Comparison of ENCODE assay signal across 15 cellular contexts in genomic region chr3:132342183-132342582, GRCh38. TPM values are rescaled to one million over a fixed set of nuclear protein-coding genes. Genes with fewer than 3 reads are reported as not detected.
DNase-seq lines count a peak whose midpoint lies in the region; ATAC-seq and TF ChIP-seq lines count a peak whose summit lies in the region.
"Had no signal": no experiment of that assay in that cellular context is flagged by ENCODE, and none has a peak within 500 bp of the region (broad histone marks: within the 10 kb centered on the region; RNA-seq: fewer than 3 reads in every experiment).

No MANE protein-coding gene starts in this region.

- H3K4me3 ChIP-seq in right atrium auricular region: no peak overlapping the region
- no peak overlapping the region for H3K4me3 ChIP-seq in Panc1 (ENCODE audit: low read depth in 2 of 2, low read length in 2 of 2)
- H3K4me3 ChIP-seq in fibroblast of pulmonary artery (replicated peaks; ENCODE audit: low read depth, low read length): no peak overlapping the region
- H3K4me3 ChIP-seq in CD8-positive, alpha-beta memory T cell (ENCODE audit: low read length): no peak overlapping the region
- H3K4me3 ChIP-seq: vagina had no signal

- POLR2A ChIA-PET in Panc1 (lab: Charles Lee): no interaction called here
- POLR2A ChIA-PET in CD8-positive, alpha-beta memory T cell (lab: Charles Lee): no interaction called here

- H3K4me1 ChIP-seq in right atrium auricular region (peaks cover 0 to 4% of the 10 kb centered on the region in 2 donors), Panc1 (ENCODE audit: control insufficient read depth, insufficient read depth, low read length) (no peaks in the 10 kb centered on the region)
- H3K4me1 ChIP-seq in CD8-positive, alpha-beta memory T cell (ENCODE audit: insufficient read depth, low read length): no peaks in the 10 kb centered on the region
- H3K4me1 ChIP-seq: vagina had no signal

- no peaks in the 10 kb centered on the region for H3K27me3 ChIP-seq in right atrium auricular region
- peaks cover 22% of the 10 kb centered on the region for H3K27me3 ChIP-seq in Panc1 (ENCODE audit: control insufficient read depth, insufficient read depth, low read length)
- H3K27me3 ChIP-seq in CD8-positive, alpha-beta memory T cell (ENCODE audit: insufficient read depth, low read length, poor library complexity, severe bottlenecking): no peaks in the 10 kb centered on the region
- H3K27me3 ChIP-seq: vagina had no signal

- no peaks in the 10 kb centered on the region for H3K9me3 ChIP-seq in right atrium auricular region
- no peaks in the 10 kb centered on the region for H3K9me3 ChIP-seq in Panc1 (ENCODE audit: control insufficient read depth, insufficient read depth, low read depth, low read length)
- no peaks in the 10 kb centered on the region for H3K9me3 ChIP-seq in CD8-positive, alpha-beta memory T cell (ENCODE audit: low read length)
- H3K9me3 ChIP-seq: vagina had no signal

- H3K36me3 ChIP-seq in right atrium auricular region (no peaks in the 10 kb centered on the region), Panc1 (ENCODE audit: control insufficient read depth, insufficient read depth, low read length) (no peaks in the 10 kb centered on the region)
- H3K36me3 ChIP-seq in CD8-positive, alpha-beta memory T cell (ENCODE audit: insufficient read depth, low read length): no peaks in the 10 kb centered on the region
- H3K36me3 ChIP-seq: vagina had no signal

- intact Hi-C loops in left cardiac atrium (cut with DNase I): loop anchor here (2.0 kb wide), 2 partner anchors 85 to 89 kb away; no protein-coding TSS in a partner anchor
- intact Hi-C loops in Panc1 (cut with micrococcal nuclease; ENCODE audit: unreplicated experiment): loop anchor here (10.0 kb wide), 1 partner anchor 307 kb away; the partner anchor contains the start of gene CPNE4

- peak overlapping the region in 1 of 7 donors; percentile 37 for H3K4me3 Mint-ChIP-seq in CD8-positive, alpha-beta memory T cell
- H3K4me3 Mint-ChIP-seq: activated naive CD4-positive, alpha-beta T cell treated with anti-CD3 and anti-CD28 coated beads, Interleukin-2, amount 50 U/mL, for 24 hours; B cell had no signal

- no peak for DNase-seq in left cardiac atrium
- no peak for DNase-seq in right atrium auricular region (ENCODE audit: low spot score)
- DNase-seq in Panc1 (ENCODE audit: low read depth, low spot score): no peak
- DNase-seq in fibroblast of pulmonary artery (ENCODE audit: low read depth): peak; percentile 32
- DNase-seq in CD8-positive, alpha-beta memory T cell: no peak
- DNase-seq in dedifferentiated amniotic fluid mesenchymal stem cell (ENCODE audit: extremely low spot score): no peak
- no peak for DNase-seq in AG08395 (ENCODE audit: low spot score)
- DNase-seq: SHP77 treated with DMSO at 0.1 percent for 48 hours; stimulated activated CD4-positive, alpha-beta T cell treated with anti-CD3 and anti-CD28 coated beads, Interleukin-2, amount 100 ng/mL, for 24 hours had no signal

- in situ Hi-C loops in Panc1 (cut with HindIII; ENCODE audit: low pct_unique_long_range_greater_than_20kb, low sequenced_read_pairs): no loop called here

- H3K4me1 Mint-ChIP-seq in CD8-positive, alpha-beta memory T cell: peaks cover 5 to 6% (median 5%) of the 10 kb centered on the region in 3 donors

- H3K27ac Mint-ChIP-seq in CD8-positive, alpha-beta memory T cell: no peak overlapping the region
- H3K27ac Mint-ChIP-seq: activated naive CD4-positive, alpha-beta T cell treated with anti-CD3 and anti-CD28 coated beads, Interleukin-2, amount 50 U/mL, for 24 hours; B cell had no signal

- no peak overlapping the region for H3K27ac ChIP-seq in right atrium auricular region
- H3K27ac ChIP-seq in Panc1 (ENCODE audit: low read length): no peak overlapping the region
- no peak overlapping the region for H3K27ac ChIP-seq in CD8-positive, alpha-beta memory T cell (ENCODE audit: low read depth, low read length)
- H3K27ac ChIP-seq: vagina had no signal

- peaks cover 14 to 26% of the 10 kb centered on the region in 2 donors for H3K27me3 Mint-ChIP-seq in CD8-positive, alpha-beta memory T cell
- H3K27me3 Mint-ChIP-seq: B cell had no signal

- no TSS peak for BruUV-seq in Panc1 (replicated peaks; lab: Mats Ljungman, UMichigan)

- CTCF ChIA-PET in Panc1 (lab: Charles Lee): interaction anchor here (0.7 kb wide), 1 partner anchor 18 kb away, joined by 4 read pairs; no protein-coding TSS in a partner anchor
- CTCF ChIA-PET in CD8-positive, alpha-beta memory T cell (lab: Charles Lee): interaction anchor here (0.7 to 1.5 kb wide), 3 partner anchors 10 to 1309 kb away, joined by 3 to 7 read pairs (median 4); no protein-coding TSS in a partner anchor

- H3K36me3 Mint-ChIP-seq in CD8-positive, alpha-beta memory T cell: no peaks in the 10 kb centered on the region
- H3K36me3 Mint-ChIP-seq: activated naive CD4-positive, alpha-beta T cell treated with anti-CD3 and anti-CD28 coated beads, Interleukin-2, amount 50 U/mL, for 24 hours had no signal

- ATAC-seq in left cardiac atrium (peak; percentile 75 to 79), Panc1 (peak; percentile 81; the same call in 1 of the 2 replicates), HG03521 (IDR thresholded peaks at IDR 0.05; ENCODE audit: unreplicated experiment) (no peak)
- ATAC-seq: esophagus mucosa had no signal

- peak in 1 of 2 donors; percentile 23 for TF ChIP-seq CTCF in right atrium auricular region (IDR thresholded peaks at IDR 0.05)
- TF ChIP-seq CTCF in Panc1 (IDR thresholded peaks at IDR 0.05): no peak
- TF ChIP-seq CTCF in fibroblast of pulmonary artery (IDR thresholded peaks at IDR 0.05; ENCODE audit: low read length, missing control alignments): peak; percentile 14

- H3K9me3 Mint-ChIP-seq in CD8-positive, alpha-beta memory T cell: no peaks in the 10 kb centered on the region
- H3K9me3 Mint-ChIP-seq: activated naive CD4-positive, alpha-beta T cell treated with anti-CD3 and anti-CD28 coated beads, Interleukin-2, amount 50 U/mL, for 24 hours had no signal

RNA-seq across cellular contexts. Expression of gene ACP3, which starts 25.0 kb away (rescaled TPM):
- total RNA-seq in left cardiac atrium (1 to 10 TPM; 1.1 to 3.0 TPM), right atrium auricular region (1 to 10 TPM in 1 of 2 donors, under 1 TPM in 1; 0.79 to 2.5 TPM), Panc1 (2021; ENCODE audit: unreplicated experiment) (not detected)
- polyA plus RNA-seq in Panc1 (2012; ENCODE audit: insufficient read length): not detected
- total RNA-seq in CD8-positive, alpha-beta memory T cell: not detected
- not detected for polyA plus RNA-seq in CD8-positive, alpha-beta memory T cell
- total RNA-seq: pulmonary artery endothelial cell had no signal
